In the genomic region with DNA sequence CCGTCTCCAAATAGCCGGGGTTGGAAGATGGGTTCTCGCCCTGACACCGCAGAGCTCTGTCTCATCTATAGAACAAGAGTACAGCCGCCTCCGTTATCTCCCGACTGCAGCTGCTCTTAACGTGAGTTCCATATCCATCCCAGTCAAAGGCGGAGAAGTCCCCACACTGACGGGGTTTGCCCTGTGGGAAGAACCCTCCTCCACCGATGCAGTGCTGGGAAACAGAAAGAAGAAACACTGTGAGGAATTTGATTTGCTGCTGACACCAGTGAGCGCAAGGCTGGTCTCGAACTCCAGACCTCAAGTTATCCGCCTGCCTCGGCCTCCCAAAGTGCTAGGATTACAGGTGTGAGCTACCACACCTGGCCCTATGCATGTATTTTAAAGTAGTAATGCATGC, we compare ENCODE assay signal across 1 cellular context.
TF ChIP-seq lines count a peak whose summit lies in the region.

No MANE protein-coding gene starts in this region.

TF ChIP-seq in K562, 482 proteins besides CTCF, POLR2A, EP300 and RAD21 (continued from another document):
- TF ChIP-seq RCOR1 (IDR thresholded peaks at IDR 0.05; ENCODE audit: borderline replicate concordance in 1 of 2, low read depth in 2 of 2, low read length in 2 of 2) (peak in 1 of 2 experiments; percentile 85; a peak in 2 of 4 replicates), ZNF316 (IDR thresholded peaks at IDR 0.05) (no peak), THRAP3 (IDR thresholded peaks at IDR 0.05; ENCODE audit: borderline replicate concordance) (no peak), PHB2 (IDR thresholded peaks at IDR 0.05; ENCODE audit: low read depth) (0 out of 2 replicates have a peak, but pooled peaks have one; percentile 38), ARID1B (IDR thresholded peaks at IDR 0.05) (peak; percentile 92), CAMTA2 (CRISPR knock-in tag; conservative IDR thresholded peaks at IDR 0.05) (no peak), ZEB2 (IDR thresholded peaks at IDR 0.05) (peak; percentile 30; the same call in 1 of the 2 replicates), STAT5A (IDR thresholded peaks at IDR 0.05; ENCODE audit: borderline replicate concordance, low read length) (peak; percentile 34; the same call in 1 of the 2 replicates), ZNF263 (CRISPR knock-in tag; IDR thresholded peaks at IDR 0.05; ENCODE audit: borderline replicate concordance) (no peak; the same call in 1 of the 2 replicates), VEZF1 (CRISPR knock-in tag; IDR thresholded peaks at IDR 0.05) (peak; percentile 21; the same call in 1 of the 2 replicates), POLR2B (IDR thresholded peaks at IDR 0.05; ENCODE audit: low read depth, partially characterized antibody) (no peak), MXI1 (IDR thresholded peaks at IDR 0.05; ENCODE audit: low read depth, low read length) (no peak), HDAC2 (IDR thresholded peaks at IDR 0.05) (0 out of 2 replicates have a peak, but pooled peaks have one; percentile 40), CTBP1 (IDR thresholded peaks at IDR 0.05; ENCODE audit: borderline replicate concordance) (peak; percentile 87), MYNN (IDR thresholded peaks at IDR 0.05) (peak; percentile 32; the same call in 1 of the 2 replicates), MYNN (CRISPR knock-in tag; IDR thresholded peaks at IDR 0.05) (no peak), STAT5B (CRISPR knock-in tag; IDR thresholded peaks at IDR 0.05) (no peak), HMG20A (CRISPR knock-in tag; conservative IDR thresholded peaks at IDR 0.05) (no peak), TRIM24 (IDR thresholded peaks at IDR 0.05) (peak; percentile 24 to 42; a peak in 1 of 4 replicates), MTA2 (IDR thresholded peaks at IDR 0.05; ENCODE audit: low read depth) (peak; percentile 81)
- TF ChIP-seq, protein P1, sequence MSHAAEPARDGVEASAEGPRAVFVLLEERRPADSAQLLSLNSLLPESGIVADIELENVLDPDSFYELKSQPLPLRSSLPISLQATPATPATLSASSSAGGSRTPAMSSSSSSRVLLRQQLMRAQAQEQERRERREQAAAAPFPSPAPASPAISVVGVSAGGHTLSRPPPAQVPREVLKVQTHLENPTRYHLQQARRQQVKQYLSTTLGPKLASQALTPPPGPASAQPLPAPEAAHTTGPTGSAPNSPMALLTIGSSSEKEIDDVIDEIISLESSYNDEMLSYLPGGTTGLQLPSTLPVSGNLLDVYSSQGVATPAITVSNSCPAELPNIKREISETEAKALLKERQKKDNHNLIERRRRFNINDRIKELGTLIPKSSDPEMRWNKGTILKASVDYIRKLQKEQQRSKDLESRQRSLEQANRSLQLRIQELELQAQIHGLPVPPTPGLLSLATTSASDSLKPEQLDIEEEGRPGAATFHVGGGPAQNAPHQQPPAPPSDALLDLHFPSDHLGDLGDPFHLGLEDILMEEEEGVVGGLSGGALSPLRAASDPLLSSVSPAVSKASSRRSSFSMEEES (CRISPR knock-in tag; IDR thresholded peaks at IDR 0.05) = no peak
- TF ChIP-seq, protein P2, sequence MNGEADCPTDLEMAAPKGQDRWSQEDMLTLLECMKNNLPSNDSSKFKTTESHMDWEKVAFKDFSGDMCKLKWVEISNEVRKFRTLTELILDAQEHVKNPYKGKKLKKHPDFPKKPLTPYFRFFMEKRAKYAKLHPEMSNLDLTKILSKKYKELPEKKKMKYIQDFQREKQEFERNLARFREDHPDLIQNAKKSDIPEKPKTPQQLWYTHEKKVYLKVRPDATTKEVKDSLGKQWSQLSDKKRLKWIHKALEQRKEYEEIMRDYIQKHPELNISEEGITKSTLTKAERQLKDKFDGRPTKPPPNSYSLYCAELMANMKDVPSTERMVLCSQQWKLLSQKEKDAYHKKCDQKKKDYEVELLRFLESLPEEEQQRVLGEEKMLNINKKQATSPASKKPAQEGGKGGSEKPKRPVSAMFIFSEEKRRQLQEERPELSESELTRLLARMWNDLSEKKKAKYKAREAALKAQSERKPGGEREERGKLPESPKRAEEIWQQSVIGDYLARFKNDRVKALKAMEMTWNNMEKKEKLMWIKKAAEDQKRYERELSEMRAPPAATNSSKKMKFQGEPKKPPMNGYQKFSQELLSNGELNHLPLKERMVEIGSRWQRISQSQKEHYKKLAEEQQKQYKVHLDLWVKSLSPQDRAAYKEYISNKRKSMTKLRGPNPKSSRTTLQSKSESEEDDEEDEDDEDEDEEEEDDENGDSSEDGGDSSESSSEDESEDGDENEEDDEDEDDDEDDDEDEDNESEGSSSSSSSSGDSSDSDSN (IDR thresholded peaks at IDR 0.05; ENCODE audit: borderline replicate concordance in 1 of 2, low read depth in 2 of 2, low read length in 2 of 2) = peak in 1 of 2 experiments; percentile 82; a peak in 2 of 4 replicates
- TF ChIP-seq, protein P3, sequence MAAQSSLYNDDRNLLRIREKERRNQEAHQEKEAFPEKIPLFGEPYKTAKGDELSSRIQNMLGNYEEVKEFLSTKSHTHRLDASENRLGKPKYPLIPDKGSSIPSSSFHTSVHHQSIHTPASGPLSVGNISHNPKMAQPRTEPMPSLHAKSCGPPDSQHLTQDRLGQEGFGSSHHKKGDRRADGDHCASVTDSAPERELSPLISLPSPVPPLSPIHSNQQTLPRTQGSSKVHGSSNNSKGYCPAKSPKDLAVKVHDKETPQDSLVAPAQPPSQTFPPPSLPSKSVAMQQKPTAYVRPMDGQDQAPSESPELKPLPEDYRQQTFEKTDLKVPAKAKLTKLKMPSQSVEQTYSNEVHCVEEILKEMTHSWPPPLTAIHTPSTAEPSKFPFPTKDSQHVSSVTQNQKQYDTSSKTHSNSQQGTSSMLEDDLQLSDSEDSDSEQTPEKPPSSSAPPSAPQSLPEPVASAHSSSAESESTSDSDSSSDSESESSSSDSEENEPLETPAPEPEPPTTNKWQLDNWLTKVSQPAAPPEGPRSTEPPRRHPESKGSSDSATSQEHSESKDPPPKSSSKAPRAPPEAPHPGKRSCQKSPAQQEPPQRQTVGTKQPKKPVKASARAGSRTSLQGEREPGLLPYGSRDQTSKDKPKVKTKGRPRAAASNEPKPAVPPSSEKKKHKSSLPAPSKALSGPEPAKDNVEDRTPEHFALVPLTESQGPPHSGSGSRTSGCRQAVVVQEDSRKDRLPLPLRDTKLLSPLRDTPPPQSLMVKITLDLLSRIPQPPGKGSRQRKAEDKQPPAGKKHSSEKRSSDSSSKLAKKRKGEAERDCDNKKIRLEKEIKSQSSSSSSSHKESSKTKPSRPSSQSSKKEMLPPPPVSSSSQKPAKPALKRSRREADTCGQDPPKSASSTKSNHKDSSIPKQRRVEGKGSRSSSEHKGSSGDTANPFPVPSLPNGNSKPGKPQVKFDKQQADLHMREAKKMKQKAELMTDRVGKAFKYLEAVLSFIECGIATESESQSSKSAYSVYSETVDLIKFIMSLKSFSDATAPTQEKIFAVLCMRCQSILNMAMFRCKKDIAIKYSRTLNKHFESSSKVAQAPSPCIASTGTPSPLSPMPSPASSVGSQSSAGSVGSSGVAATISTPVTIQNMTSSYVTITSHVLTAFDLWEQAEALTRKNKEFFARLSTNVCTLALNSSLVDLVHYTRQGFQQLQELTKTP (IDR thresholded peaks at IDR 0.05; ENCODE audit: low read depth in 1 of 2, partially characterized antibody in 2 of 2) = no peak
